11 cellular contexts compared by ENCODE assay signal in genomic region chr2:129253461-129253812, GRCh38.
DNase-seq lines count a peak whose midpoint lies in the region; ATAC-seq, FAIRE-seq and TF ChIP-seq lines count a peak whose summit lies in the region.
"Had no signal": no experiment of that assay in that cellular context is flagged by ENCODE, and none has a peak within 500 bp of the region (broad histone marks: within the 10 kb centered on the region; RNA-seq: fewer than 3 reads in every experiment).

No MANE protein-coding gene starts in this region.

- WGBS in A549 (ENCODE audit: missing lambda C conversion rate) = 9% methylated on average over 4 of the region's 5 CpGs

- ATAC-seq in A549 (peak; percentile 39 to 73; a peak in 4 of 6 replicates), omental fat pad (ENCODE audit: low FRiP score) (no peak), GM21576 (IDR thresholded peaks at IDR 0.05; ENCODE audit: unreplicated experiment) (no peak)

- H3K4me3 ChIP-seq in A549 (no peak overlapping the region), WERI-Rb-1 (ENCODE audit: low read depth, low read length) (no peak overlapping the region)
- H3K4me3 ChIP-seq: SK-N-MC, uterus had no signal

- no peak overlapping the region for H3K4me2 ChIP-seq in A549

- TF ChIP-seq RAD21 in A549 (conservative IDR thresholded peaks at IDR 0.05 in 1 of 2, IDR thresholded peaks at IDR 0.05 in 1 of 2) (peak in 1 of 2 experiments; percentile 34; a peak in 1 of 5 replicates), Ishikawa (IDR thresholded peaks at IDR 0.05; ENCODE audit: low read depth) (peak; percentile 59)

- TF ChIP-seq POLR2A in A549 (IDR thresholded peaks at IDR 0.05; ENCODE audit: low read length) = no peak

- H3K27ac ChIP-seq in A549 (no peak overlapping the region), WERI-Rb-1 (no peak overlapping the region)
- H3K27ac ChIP-seq: SK-N-MC, uterus had no signal

- TF ChIP-seq EP300 in A549 (IDR thresholded peaks at IDR 0.05) = no peak
- TF ChIP-seq EP300 in Ishikawa (IDR thresholded peaks at IDR 0.05; ENCODE audit: borderline replicate concordance) = no peak

- peaks cover 7% of the 10 kb centered on the region for H3K27me3 ChIP-seq in WERI-Rb-1 (ENCODE audit: insufficient read depth, low read depth, severe bottlenecking)
- H3K27me3 ChIP-seq: uterus had no signal

- POLR2A ChIA-PET in A549 (lab: Yijun Ruan, JAX) = no interaction called here

- no peaks in the 10 kb centered on the region for H3K9me3 ChIP-seq in A549
- no peaks in the 10 kb centered on the region for H3K9me3 ChIP-seq in WERI-Rb-1 (ENCODE audit: severe bottlenecking)
- H3K9me3 ChIP-seq: uterus had no signal

- no peak for TF ChIP-seq CTCF in A549 (IDR thresholded peaks at IDR 0.05)
- peak; percentile 68 for TF ChIP-seq CTCF in WERI-Rb-1 (IDR thresholded peaks at IDR 0.05; ENCODE audit: low read depth, low read length)
- TF ChIP-seq CTCF in omental fat pad (IDR thresholded peaks at IDR 0.05) = no peak

- peak in 1 of 2 experiments; percentile 8 for DNase-seq in A549 (ENCODE audit: low read depth in 1 of 2, low spot score in 1 of 2)
- DNase-seq in WERI-Rb-1 = peak; percentile 50
- DNase-seq in inferior parietal cortex (ENCODE audit: extremely low spot score) = peak; percentile 35
- no peak for DNase-seq in T-helper 2 cell
- no peak for DNase-seq in epidermal melanocyte (ENCODE audit: insufficient read length, low spot score)
- DNase-seq in omental fat pad (ENCODE audit: low spot score) = no peak
- DNase-seq: CD4-positive, CD25-positive, alpha-beta regulatory T cell; uterus had no signal

- CTCF ChIA-PET in A549 (lab: Yijun Ruan, JAX) = interaction anchor here (1.3 kb wide), 1 partner anchor 9 kb away, joined by 4 read pairs; no protein-coding TSS in a partner anchor

- H3K4me1 ChIP-seq in A549 = no peaks in the 10 kb centered on the region
- H3K4me1 ChIP-seq: uterus had no signal

- H3K36me3 ChIP-seq in WERI-Rb-1 = no peaks in the 10 kb centered on the region
- H3K36me3 ChIP-seq: uterus had no signal

- FAIRE-seq in A549 (lab: Jason Lieb, UNC) = no peak

TF ChIP-seq in A549, 52 proteins besides CTCF, POLR2A, EP300 and RAD21:
- no peak for TF ChIP-seq NFE2L2 (conservative IDR thresholded peaks at IDR 0.05; ENCODE audit: low read length)
- TF ChIP-seq E2F6 (IDR thresholded peaks at IDR 0.05; ENCODE audit: borderline replicate concordance, low read depth) = no peak
- no peak for TF ChIP-seq HOXA7 (CRISPR knock-in tag; IDR thresholded peaks at IDR 0.05)
- TF ChIP-seq SREBF2 (IDR thresholded peaks at IDR 0.05) = no peak
- TF ChIP-seq HES2 (IDR thresholded peaks at IDR 0.05) = no peak
- no peak for TF ChIP-seq PBX3 (IDR thresholded peaks at IDR 0.05)
- no peak for TF ChIP-seq MAZ (IDR thresholded peaks at IDR 0.05; ENCODE audit: borderline replicate concordance, low read depth, low read length)
- no peak for TF ChIP-seq RNF2 (IDR thresholded peaks at IDR 0.05; ENCODE audit: borderline replicate concordance, low read depth)
- TF ChIP-seq CHD4 (IDR thresholded peaks at IDR 0.05; ENCODE audit: borderline replicate concordance) = no peak
- TF ChIP-seq FOXS1 (CRISPR knock-in tag; IDR thresholded peaks at IDR 0.05) = no peak
- no peak for TF ChIP-seq CBX8 (IDR thresholded peaks at IDR 0.05)
- TF ChIP-seq HOXB13 (CRISPR knock-in tag; IDR thresholded peaks at IDR 0.05; ENCODE audit: low read depth) = no peak
- no peak for TF ChIP-seq ZFP36 (IDR thresholded peaks at IDR 0.05; ENCODE audit: borderline replicate concordance, partially characterized antibody)
- no peak for TF ChIP-seq HDAC2 (IDR thresholded peaks at IDR 0.05)
- no peak for TF ChIP-seq TFCP2L1 (CRISPR knock-in tag; IDR thresholded peaks at IDR 0.05)
- TF ChIP-seq RFX5 (IDR thresholded peaks at IDR 0.05) = no peak
- no peak for TF ChIP-seq CEBPB (IDR thresholded peaks at IDR 0.05)
- TF ChIP-seq ZSCAN20 (CRISPR knock-in tag; IDR thresholded peaks at IDR 0.05) = no peak
TF ChIP-seq in A549: peak in this region for 0.

TF ChIP-seq in Ishikawa, 13 proteins besides CTCF, POLR2A, EP300 and RAD21:
- no peak for TF ChIP-seq CREB1 (IDR thresholded peaks at IDR 0.05; ENCODE audit: low read depth)
TF ChIP-seq in Ishikawa: peak in this region for 0.

Comparison
In these comparisons a context has a peak if more than half of its experiments do, and no peak if none do; other contexts are left out.
1. ATAC-seq: peak in A549 (2 of 2); none in omental fat pad (single experiment) and GM21576 (single experiment).
2. DNase-seq: peak in WERI-Rb-1 (single experiment) and inferior parietal cortex (single experiment); none in T-helper 2 cell (0 of 5), epidermal melanocyte (single experiment) and omental fat pad (single experiment).